In the genomic region with DNA sequence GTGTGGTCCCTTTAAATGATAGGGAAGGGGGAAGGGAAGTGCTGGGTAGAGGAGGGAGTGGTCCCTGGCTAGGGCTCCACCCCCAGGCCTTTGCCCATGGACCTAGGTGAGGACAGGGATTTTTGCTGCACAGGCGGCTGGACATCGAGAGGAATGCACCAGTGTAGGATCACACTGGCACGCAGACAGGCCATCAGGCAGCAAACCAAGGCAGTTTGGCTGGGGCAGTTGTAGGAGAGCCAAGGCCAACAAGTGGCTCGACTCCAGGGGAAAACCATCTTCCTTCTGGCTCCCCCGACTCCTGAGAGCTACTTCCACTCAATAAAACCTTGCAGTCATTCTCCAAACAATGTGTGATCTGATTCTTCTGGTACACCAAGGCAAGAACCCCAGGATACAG, we compare ENCODE assay signal across 24 cellular contexts.
"Had no signal": no experiment of that assay in that cellular context is flagged by ENCODE, and none has a peak within 500 bp of the region (broad histone marks: within the 10 kb centered on the region; RNA-seq: fewer than 3 reads in every experiment).

No MANE protein-coding gene starts in this region.

- H2AFZ ChIP-seq: parathyroid adenoma had no signal

- H3K79me2 ChIP-seq: parathyroid adenoma had no signal

- H3K9me3 ChIP-seq: left ventricle myocardium inferior, right atrium auricular region, right lobe of liver, thyroid gland, transverse colon, upper lobe of left lung, vagina had no signal

- H3K27me3 ChIP-seq: right atrium auricular region, right lobe of liver, thyroid gland, transverse colon, upper lobe of left lung, vagina had no signal

- DNase-seq: islet precursor cell; left ventricle myocardium inferior; mesendoderm; naive thymus-derived CD4-positive, alpha-beta T cell; nucleus accumbens; right lobe of liver; stimulated activated CD4-positive, alpha-beta T cell treated with anti-CD3 and anti-CD28 coated beads, Interleukin-12 subunit alpha, Interleukin-12 subunit beta, amount 100 ng/mL, for 4 hours; stimulated activated CD4-positive, alpha-beta T cell treated with anti-CD3 and anti-CD28 coated beads, Interleukin-15, amount 100 ng/mL, for 24 hours; stimulated activated CD4-positive, alpha-beta T cell treated with anti-CD3 and anti-CD28 coated beads, Interleukin-2, amount 100 ng/mL, for 24 hours; stimulated activated CD4-positive, alpha-beta T cell treated with anti-CD3 and anti-CD28 coated beads, Interleukin-4, amount 100 ng/mL, for 1 hour; stimulated activated naive CD4-positive, alpha-beta T cell; transverse colon; upper lobe of left lung had no signal

- H3K27me3 Mint-ChIP-seq: naive thymus-derived CD4-positive, alpha-beta T cell; natural killer cell treated with Interleukin-12 subunit alpha and Interleukin-12 subunit beta and Interleukin-15 and Interleukin-18, amount 100 ng/mL, for 72 hours; progenitor cell of endocrine pancreas; stimulated activated naive CD8-positive, alpha-beta T cell treated with anti-CD3 and anti-CD28 coated beads, Interleukin-15, Interleukin-2, amounts not matched to agents 100 ng/mL and 50 ng/mL, for 24 hours had no signal

- H3K27ac Mint-ChIP-seq: mesothelial cell of epicardium; naive thymus-derived CD4-positive, alpha-beta T cell; natural killer cell treated with Interleukin-12 subunit alpha and Interleukin-12 subunit beta and Interleukin-15 and Interleukin-18, amount 100 ng/mL, for 72 hours; progenitor cell of endocrine pancreas; stimulated activated naive CD8-positive, alpha-beta T cell treated with anti-CD3 and anti-CD28 coated beads, Interleukin-15, Interleukin-2, amounts not matched to agents 100 ng/mL and 50 ng/mL, for 24 hours had no signal

- H3K4me3 Mint-ChIP-seq: mesothelial cell of epicardium; naive thymus-derived CD4-positive, alpha-beta T cell; natural killer cell treated with Interleukin-12 subunit alpha and Interleukin-12 subunit beta and Interleukin-15 and Interleukin-18, amount 100 ng/mL, for 72 hours; neural crest cell; stimulated activated naive CD8-positive, alpha-beta T cell treated with anti-CD3 and anti-CD28 coated beads, Interleukin-15, Interleukin-2, amounts not matched to agents 100 ng/mL and 50 ng/mL, for 24 hours had no signal

- H3K4me3 ChIP-seq: left ventricle myocardium inferior, lung, right atrium auricular region, right lobe of liver, skin epidermis, thyroid gland, transverse colon, upper lobe of left lung, vagina had no signal

- H3K36me3 Mint-ChIP-seq: mesothelial cell of epicardium; naive thymus-derived CD4-positive, alpha-beta T cell had no signal

- H3K9ac ChIP-seq: parathyroid adenoma had no signal

- H3K27ac ChIP-seq: left ventricle myocardium inferior, parathyroid adenoma, right atrium auricular region, right lobe of liver, skin epidermis, thyroid gland, transverse colon, upper lobe of left lung, vagina had no signal

- H3K4me1 ChIP-seq: left ventricle myocardium inferior, parathyroid adenoma, right atrium auricular region, right lobe of liver, thyroid gland, transverse colon, upper lobe of left lung, vagina had no signal

- H3K4me1 Mint-ChIP-seq: naive thymus-derived CD4-positive, alpha-beta T cell; neural crest cell had no signal

- ATAC-seq: naive thymus-derived CD4-positive, alpha-beta T cell; natural killer cell treated with Interleukin-12 subunit alpha and Interleukin-12 subunit beta and Interleukin-15 and Interleukin-18, amount 100 ng/mL, for 72 hours had no signal

- H3K36me3 ChIP-seq: left ventricle myocardium inferior, right atrium auricular region, right lobe of liver, thyroid gland, transverse colon, upper lobe of left lung, vagina had no signal

- H3K9me3 Mint-ChIP-seq: mesothelial cell of epicardium had no signal
